11 cellular contexts compared by ENCODE assay signal in genomic region chr21:45012661-45013270, GRCh38.
DNase-seq lines count a peak whose midpoint lies in the region; ATAC-seq, FAIRE-seq and TF ChIP-seq lines count a peak whose summit lies in the region.
"Had no signal": no experiment of that assay in that cellular context is flagged by ENCODE, and none has a peak within 500 bp of the region (broad histone marks: within the 10 kb centered on the region; RNA-seq: fewer than 3 reads in every experiment).

No MANE protein-coding gene starts in this region.

- intact Hi-C loops in HepG2 (cut with micrococcal nuclease; ENCODE audit: unreplicated experiment) = loop anchor here (2.0 to 10.0 kb wide), 2 partner anchors 28 to 62 kb away; partner anchors contain the start of gene ADARB1

- H3K4me1 ChIP-seq in A549 (peaks cover 20% of the 10 kb centered on the region), HepG2 (ENCODE audit: insufficient read depth, low read length) (peaks cover 89% of the 10 kb centered on the region)

- POLR2A ChIA-PET in A549 (lab: Yijun Ruan, JAX) = no interaction called here
- POLR2A ChIA-PET in HepG2 (lab: Yijun Ruan, JAX) = interaction anchor here (0.6 to 7.0 kb wide), 23 partner anchors 9 to 296 kb away, joined by 3 to 141 read pairs (median 6); partner anchors contain the start of genes ADARB1, PTTG1IP and SLX9

- H3K27ac ChIP-seq in A549 (peak overlapping the region; percentile 68 to 85), HepG2 (ENCODE audit: extremely low read length, insufficient read depth, low read length) (peak overlapping the region; percentile 93)

- FAIRE-seq in A549 (lab: Jason Lieb, UNC) (no peak), HepG2 (lab: Jason Lieb, UNC) (peak; percentile 48)

- H2AFZ ChIP-seq in HepG2 (ENCODE audit: low read length) = no peak overlapping the region

- H3K79me2 ChIP-seq in HepG2 (ENCODE audit: insufficient read depth, low read length) = no peaks in the 10 kb centered on the region

- TF ChIP-seq EP300 in A549 (IDR thresholded peaks at IDR 0.05) (no peak), HepG2 (IDR thresholded peaks at IDR 0.05; ENCODE audit: low read depth in 2 of 2, low read length in 2 of 2) (peak in 1 of 2 experiments; percentile 77; a peak in 2 of 4 replicates), HepG2 (CRISPR knock-in tag; IDR thresholded peaks at IDR 0.05; ENCODE audit: borderline replicate concordance) (no peak)

- H3K9me3 Mint-ChIP-seq in stimulated activated naive CD8-positive, alpha-beta T cell treated with anti-CD3 and anti-CD28 coated beads, Interleukin-15, amount 100 ng/mL, for 72 hours = no peaks in the 10 kb centered on the region

- CTCF ChIA-PET in A549 (lab: Yijun Ruan, JAX) (interaction anchor here (0.5 to 2.0 kb wide), 8 partner anchors 13 to 127 kb away, joined by 3 to 7 read pairs (median 3); no protein-coding TSS in a partner anchor), HepG2 (lab: Yijun Ruan, JAX; ENCODE audit: low intra/inter-chr PET ratio, low total read pairs) (interaction anchor here (0.9 to 1.0 kb wide), 2 partner anchors 14 to 116 kb away, joined by 3 read pairs; no protein-coding TSS in a partner anchor)

- in situ Hi-C loops in HepG2 (cut with HindIII; ENCODE audit: extremely low pct_ligation_motif_present, low pct_unique_long_range_greater_than_20kb) = no loop called here

- H3K4me3 Mint-ChIP-seq in stimulated activated naive CD8-positive, alpha-beta T cell treated with anti-CD3 and anti-CD28 coated beads, Interleukin-15, amount 100 ng/mL, for 72 hours = no peak overlapping the region
- H3K4me3 Mint-ChIP-seq: memory B cell had no signal

- TF ChIP-seq CTCF in A549 (IDR thresholded peaks at IDR 0.05) = no peak
- TF ChIP-seq CTCF in cardiac fibroblast (IDR thresholded peaks at IDR 0.05; ENCODE audit: low read depth, low read length) = peak; percentile 20
- no peak for TF ChIP-seq CTCF in HepG2 (CRISPR knock-in tag; IDR thresholded peaks at IDR 0.05)

- H3K9ac ChIP-seq in HepG2 (ENCODE audit: insufficient read depth, low read depth, low read length) = peak overlapping the region; percentile 78

- no peak overlapping the region for H3K4me3 ChIP-seq in A549
- H3K4me3 ChIP-seq in MG63 = no peak overlapping the region
- H3K4me3 ChIP-seq in cardiac fibroblast (replicated peaks in 1 of 2; ENCODE audit: low read depth in 2 of 2, low read length in 2 of 2) = no peak overlapping the region
- H3K4me3 ChIP-seq in HepG2 (replicated peaks in 1 of 3; ENCODE audit: insufficient read depth in 1 of 3, low read depth in 2 of 3, low read length in 3 of 3) = peak overlapping the region; percentile 38 to 65 (median 57)

- TF ChIP-seq POLR2A in A549 (IDR thresholded peaks at IDR 0.05; ENCODE audit: low read length) (no peak), HepG2 (IDR thresholded peaks at IDR 0.05; ENCODE audit: insufficient read depth in 1 of 2, low read depth in 2 of 2, low read length in 2 of 2) (peak in 1 of 2 experiments; percentile 48; a peak in 1 of 4 replicates)

- H3K27me3 ChIP-seq in MG63 (no peaks in the 10 kb centered on the region; the same call in 1 of the 2 replicates), HepG2 (ENCODE audit: control insufficient read depth in 1 of 2, insufficient read depth in 2 of 2, low read length in 2 of 2) (peaks cover 0 to 17% of the 10 kb centered on the region in 2 experiments; a peak in 2 of 5 replicates)

- no TSS peak for BruUV-seq in HepG2 (replicated peaks; lab: Mats Ljungman, UMichigan)

- DNase-seq in A549 (ENCODE audit: low read depth in 1 of 2, low spot score in 1 of 2) (peak; percentile 9 to 22), MG63 (peak; percentile 57), cardiac fibroblast (ENCODE audit: low read depth in 2 of 2) (no peak), HepG2 (ENCODE audit: low spot score) (no peak), SHP77 treated with DMSO at 0.1 percent for 48 hours (lab: John Stamatoyannopoulos, UW) (no peak)
- no peak for DNase-seq in stimulated activated naive CD8-positive, alpha-beta T cell treated with anti-CD3 and anti-CD28 coated beads, Interleukin-15, amount 100 ng/mL, for 72 hours
- DNase-seq: activated naive CD4-positive, alpha-beta T cell; AML-193 had no signal

- H3K4me2 ChIP-seq in A549 (peak overlapping the region; percentile 77), HepG2 (ENCODE audit: low read depth, low read length) (peak overlapping the region; percentile 97)

- ATAC-seq in A549 (peak; percentile 78 to 80), HepG2 (peak; percentile 56), GM21723 (IDR thresholded peaks at IDR 0.05; ENCODE audit: unreplicated experiment) (no peak), GM18498 (IDR thresholded peaks at IDR 0.05; ENCODE audit: unreplicated experiment) (no peak)
- no peak for ATAC-seq in stimulated activated naive CD8-positive, alpha-beta T cell treated with anti-CD3 and anti-CD28 coated beads, Interleukin-15, amount 100 ng/mL, for 72 hours

- peaks cover 25% of the 10 kb centered on the region for H3K4me1 Mint-ChIP-seq in stimulated activated naive CD8-positive, alpha-beta T cell treated with anti-CD3 and anti-CD28 coated beads, Interleukin-15, amount 100 ng/mL, for 72 hours

- WGBS in A549 (ENCODE audit: missing lambda C conversion rate) = 43% methylated on average over 7 of the region's 10 CpGs
- WGBS in HepG2 (ENCODE audit: low lambda C conversion rate) = 3% methylated on average over 8 of the region's 10 CpGs

- no peaks in the 10 kb centered on the region for H4K20me1 ChIP-seq in HepG2 (ENCODE audit: insufficient read depth, low read length)

- no peak for TF ChIP-seq RAD21 in A549 (conservative IDR thresholded peaks at IDR 0.05 in 1 of 2, IDR thresholded peaks at IDR 0.05 in 1 of 2)
- TF ChIP-seq RAD21 in HepG2 (CRISPR knock-in tag; IDR thresholded peaks at IDR 0.05) = no peak

- H3K9me3 ChIP-seq in A549 (no peaks in the 10 kb centered on the region), MG63 (peaks cover 4% of the 10 kb centered on the region; the same call in 1 of the 2 replicates), HepG2 (ENCODE audit: low read length) (no peaks in the 10 kb centered on the region)

- no peak overlapping the region for H3K27ac Mint-ChIP-seq in stimulated activated naive CD8-positive, alpha-beta T cell treated with anti-CD3 and anti-CD28 coated beads, Interleukin-15, amount 100 ng/mL, for 72 hours
- H3K27ac Mint-ChIP-seq: memory B cell had no signal

- H3K36me3 ChIP-seq in MG63 = no peaks in the 10 kb centered on the region
- H3K36me3 ChIP-seq in HepG2 (replicated peaks in 1 of 2; ENCODE audit: control insufficient read depth in 1 of 2, insufficient read depth in 2 of 2, low read length in 2 of 2) = no peaks in the 10 kb centered on the region

- peaks cover 88% of the 10 kb centered on the region for H3K27me3 Mint-ChIP-seq in stimulated activated naive CD8-positive, alpha-beta T cell treated with anti-CD3 and anti-CD28 coated beads, Interleukin-15, amount 100 ng/mL, for 72 hours

TF ChIP-seq in A549, 52 proteins besides CTCF, POLR2A, EP300 and RAD21:
- TF ChIP-seq EHMT2 (IDR thresholded peaks at IDR 0.05; ENCODE audit: low read depth) (no peak), RNF2 (IDR thresholded peaks at IDR 0.05; ENCODE audit: borderline replicate concordance, low read depth) (no peak)

TF ChIP-seq in HepG2, 621 proteins besides CTCF, POLR2A, EP300 and RAD21 (continues in another document):
- TF ChIP-seq HNRNPUL1 (IDR thresholded peaks at IDR 0.05; ENCODE audit: low read depth, low read length) = no peak
- peak; percentile 30; the same call in 1 of the 2 replicates for TF ChIP-seq ZNF772 (CRISPR knock-in tag; IDR thresholded peaks at IDR 0.05)
- TF ChIP-seq RCOR2 (CRISPR knock-in tag; IDR thresholded peaks at IDR 0.05) = no peak
- peak; percentile 70; the same call in 1 of the 2 replicates for TF ChIP-seq ZFP36L1 (CRISPR knock-in tag; IDR thresholded peaks at IDR 0.05)
- peak; percentile 20; the same call in 1 of the 2 replicates for TF ChIP-seq TCF7 (IDR thresholded peaks at IDR 0.05; ENCODE audit: low read depth)
- 0 out of 2 replicates have a peak, but pooled peaks have one; percentile 31 for TF ChIP-seq ZHX1 (CRISPR knock-in tag; IDR thresholded peaks at IDR 0.05; ENCODE audit: low read depth)

Comparison
In these comparisons a context has a peak if more than half of its experiments do, and no peak if none do; other contexts are left out.
1. ATAC-seq: peak in A549 (2 of 2) and HepG2 (single experiment); none in GM21723 (single experiment), GM18498 (single experiment) and stimulated activated naive CD8-positive, alpha-beta T cell treated with anti-CD3 and anti-CD28 coated beads, Interleukin-15, amount 100 ng/mL, for 72 hours (single experiment).
2. DNase-seq: peak in A549 (2 of 2) and MG63 (single experiment); none in cardiac fibroblast (0 of 2), HepG2 (single experiment), stimulated activated naive CD8-positive, alpha-beta T cell treated with anti-CD3 and anti-CD28 coated beads, Interleukin-15, amount 100 ng/mL, for 72 hours (0 of 2) and SHP77 treated with DMSO at 0.1 percent for 48 hours (single experiment).
3. H3K4me3 ChIP-seq: peak in HepG2 (3 of 3); none in A549 (single experiment), MG63 (single experiment) and cardiac fibroblast (0 of 2).
4. Of the 38 proteins assayed by ChIP-seq in both HepG2 and A549: peak only in HepG2: CHD4; only in A549: none; in both: none; in neither: 35; mixed calls (peak in some experiments, not most) for 2.